In the genomic region with DNA sequence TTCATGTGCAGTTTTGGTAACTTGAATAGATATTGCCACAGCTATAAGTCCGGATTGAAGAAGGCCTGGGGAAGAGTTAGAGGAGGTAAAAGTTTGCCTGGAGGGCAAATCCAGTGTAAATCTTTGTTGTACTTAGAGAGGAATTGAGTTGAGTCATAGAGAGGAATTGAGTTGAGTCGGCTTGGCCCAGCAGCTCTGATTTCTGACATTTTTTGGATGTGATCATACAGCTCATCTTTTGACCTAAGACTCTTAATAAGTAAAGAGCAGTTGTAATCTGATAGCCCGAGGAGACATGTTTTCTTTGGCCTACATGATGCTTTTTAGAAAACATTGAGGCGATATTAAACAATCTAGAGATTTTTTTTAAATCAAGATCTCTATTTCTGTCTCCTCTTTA, we compare ENCODE assay signal across 14 cellular contexts. TPM values are rescaled to one million over a fixed set of nuclear protein-coding genes. Genes with fewer than 3 reads are reported as not detected.
DNase-seq lines count a peak whose midpoint lies in the region; FAIRE-seq and TF ChIP-seq lines count a peak whose summit lies in the region.
"Had no signal": no experiment of that assay in that cellular context is flagged by ENCODE, and none has a peak within 500 bp of the region (broad histone marks: within the 10 kb centered on the region; RNA-seq: fewer than 3 reads in every experiment).

No MANE protein-coding gene starts in this region.

- H3K9me3 ChIP-seq in keratinocyte (ENCODE audit: control insufficient read depth, low read depth, low read length): no peaks in the 10 kb centered on the region
- H3K9me3 ChIP-seq: BE2C, sigmoid colon, upper lobe of left lung had no signal

- H4K20me1 ChIP-seq in keratinocyte (ENCODE audit: control insufficient read depth, extremely low read depth, insufficient read depth, low read length): no peaks in the 10 kb centered on the region

- H3K27me3 Mint-ChIP-seq in brain: peaks cover 67% of the 10 kb centered on the region

- H2AFZ ChIP-seq in keratinocyte (ENCODE audit: control insufficient read depth, low read length): no peak overlapping the region

- H3K27ac ChIP-seq in keratinocyte (ENCODE audit: control insufficient read depth, insufficient read depth, low read length): peak overlapping the region; percentile 29
- H3K27ac ChIP-seq: HL-60, sigmoid colon, upper lobe of left lung had no signal

- H3K36me3 Mint-ChIP-seq in brain: no peaks in the 10 kb centered on the region

- no peaks in the 10 kb centered on the region for H3K9me3 Mint-ChIP-seq in brain

- TF ChIP-seq CTCF in brain (conservative IDR thresholded peaks at IDR 0.05) (no peak), keratinocyte (optimal IDR thresholded peaks at IDR 0.05 in 1 of 3, IDR thresholded peaks at IDR 0.05 in 1 of 3, conservative IDR thresholded peaks at IDR 0.05 in 1 of 3; ENCODE audit: extremely low read depth in 1 of 3, insufficient read depth in 2 of 3, low read length in 3 of 3) (no peak)

- peaks cover 37% of the 10 kb centered on the region for H3K4me1 ChIP-seq in keratinocyte (ENCODE audit: control insufficient read depth, extremely low read depth, insufficient read depth, low read length)
- H3K4me1 ChIP-seq: BE2C had no signal

- no peak overlapping the region for H3K9ac ChIP-seq in keratinocyte (ENCODE audit: control insufficient read depth, extremely low read depth, insufficient read depth, low read length)

- dilution Hi-C loops in keratinocyte (cut with MboI; ENCODE audit: extremely low pct_ligation_motif_present, low sequenced_read_pairs): no loop called here

- no peaks in the 10 kb centered on the region for H3K36me3 ChIP-seq in keratinocyte (ENCODE audit: control insufficient read depth in 2 of 2, extremely low read depth in 1 of 2, insufficient read depth in 2 of 2, low read length in 2 of 2)
- H3K36me3 ChIP-seq: BE2C, sigmoid colon, upper lobe of left lung had no signal

- peaks cover 44% of the 10 kb centered on the region for H3K4me1 Mint-ChIP-seq in brain

- H3K9me1 ChIP-seq in keratinocyte (ENCODE audit: control insufficient read depth, extremely low read depth, insufficient read depth, low read length): no peaks in the 10 kb centered on the region

- no peak overlapping the region for H3K27ac Mint-ChIP-seq in brain

- H3K4me3 Mint-ChIP-seq in brain: peak overlapping the region in 4 of 5 experiments; percentile 20 to 95 (median 46)
- H3K4me3 Mint-ChIP-seq: naive thymus-derived CD8-positive, alpha-beta T cell had no signal

- H3K4me2 ChIP-seq in keratinocyte (ENCODE audit: control insufficient read depth, extremely low read depth, insufficient read depth, low read depth, low read length): peak overlapping the region; percentile 60

- no peak overlapping the region for H3K4me3 ChIP-seq in keratinocyte (ENCODE audit: control insufficient read depth in 2 of 3, extremely low read depth in 1 of 3, insufficient read depth in 2 of 3, low read depth in 1 of 3, low read length in 3 of 3)
- H3K4me3 ChIP-seq: upper lobe of left lung had no signal

- DNase-seq in AG08395 (ENCODE audit: low spot score) (peak; percentile 84), HTR-8/SVneo (ENCODE audit: insufficient read length, low spot score) (peak; percentile 63), keratinocyte (ENCODE audit: low read depth, low spot score) (peak; percentile 60), NCI-H1417 treated with DMSO at 0.1 percent for 48 hours (lab: John Stamatoyannopoulos, UW) (no peak), NCI-H82 treated with DMSO at 0.1 percent for 48 hours (lab: John Stamatoyannopoulos, UW; ENCODE audit: unreplicated experiment) (no peak), UCSD-AML1 (lab: John Stamatoyannopoulos, UW; ENCODE audit: unreplicated experiment) (no peak), midbrain (lab: John Stamatoyannopoulos, UW) (no peak)
- DNase-seq: anterior cingulate cortex; BE2C; naive thymus-derived CD8-positive, alpha-beta T cell; sigmoid colon; upper lobe of left lung had no signal

- H3K79me2 ChIP-seq in keratinocyte (ENCODE audit: control insufficient read depth, insufficient read depth, low read length): no peaks in the 10 kb centered on the region

- FAIRE-seq in HTR-8/SVneo (lab: Jason Lieb, UNC) (no peak), keratinocyte (lab: Jason Lieb, UNC) (no peak)

- peaks cover 33% of the 10 kb centered on the region for H3K27me3 ChIP-seq in keratinocyte (ENCODE audit: control insufficient read depth, extremely low read depth, insufficient read depth, low read length)

RNA-seq across cellular contexts. Expression of a gene that starts 3.9 kb away (rescaled TPM):
- polyA plus RNA-seq in brain (ENCODE audit: insufficient read depth, low read depth, low replicate concordance): 28.2 TPM
- 0.01 to 0.03 TPM (median 0.01 TPM) in 3 replicates for polyA plus RNA-seq in keratinocyte
- 0.07 TPM for polyA plus RNA-seq in keratinocyte (2011; ENCODE audit: low read depth)
- 0.02 and 0.03 TPM in 2 replicates for polyA plus RNA-seq in keratinocyte (2011; cell fraction: cytosol; rRNA removed)
- polyA plus RNA-seq in keratinocyte (2011; cell fraction: nucleus; rRNA removed): 0.05 TPM in 1 of 2 replicates, not detected in the other
- not detected in 2 replicates for polyA plus RNA-seq in keratinocyte (2012; ENCODE audit: low replicate concordance)
- polyA minus RNA-seq in keratinocyte: not detected in 3 replicates
- polyA minus RNA-seq in keratinocyte (2011; cell fraction: cytosol; rRNA and poly(A)+ RNA removed): not detected
- not detected in 2 replicates for polyA minus RNA-seq in keratinocyte (2011; cell fraction: nucleus; rRNA and poly(A)+ RNA removed)
- polyA plus RNA-seq: naive thymus-derived CD8-positive, alpha-beta T cell had no signal

Comparison
In these comparisons a context has a peak if more than half of its experiments do, and no peak if none do; other contexts are left out.
1. DNase-seq: peak in AG08395 (single experiment), HTR-8/SVneo (single experiment) and keratinocyte (single experiment); none in NCI-H1417 treated with DMSO at 0.1 percent for 48 hours (single experiment), NCI-H82 treated with DMSO at 0.1 percent for 48 hours (single experiment), UCSD-AML1 (single experiment) and midbrain (single experiment).
2. RNA of a gene that starts 3.9 kb away (polyA plus RNA-seq): 28.2 TPM in brain (single experiment); 0.01 to 0.07 TPM in keratinocyte; every median in the first group is over 10 times any median in the second.